ENCODE assay signal across 8 cellular contexts in the genomic region with DNA sequence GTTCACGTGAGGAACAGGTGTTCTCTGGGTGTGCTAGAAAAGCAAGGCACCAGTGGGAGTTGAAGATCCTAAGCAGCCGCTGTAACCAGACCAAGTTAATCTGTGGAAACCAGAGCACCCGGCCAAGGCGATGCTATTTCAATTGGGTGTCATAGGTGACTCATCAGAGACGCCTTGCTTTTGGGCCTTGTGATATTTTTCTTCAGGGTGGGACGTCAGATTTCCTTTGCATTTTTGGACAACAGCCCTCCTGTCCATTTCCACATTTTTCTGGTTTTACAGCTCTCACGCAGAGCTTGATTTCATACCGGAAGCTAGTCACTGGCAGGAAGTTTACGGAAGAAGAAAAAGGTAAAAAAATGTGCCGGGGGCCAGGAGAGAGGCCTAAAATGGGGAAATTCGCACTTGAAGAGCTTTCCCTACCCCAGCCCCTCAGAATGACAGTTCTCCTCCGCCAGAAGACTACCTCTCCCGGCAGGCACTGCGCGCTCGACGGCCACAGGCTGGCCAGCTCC. TPM values are rescaled to one million over a fixed set of nuclear protein-coding genes. Genes with fewer than 3 reads are reported as not detected.
DNase-seq lines count a peak whose midpoint lies in the region; ATAC-seq and TF ChIP-seq lines count a peak whose summit lies in the region.

No MANE protein-coding gene starts in this region.

- peaks cover 22 to 41% (median 29%) of the 10 kb centered on the region in 4 donors for H3K4me1 Mint-ChIP-seq in CD4-positive, alpha-beta memory T cell

- H3K79me2 ChIP-seq in Loucy (ENCODE audit: insufficient read depth, low read length), result peaks cover 7% of the 10 kb centered on the region; the same call in 1 of the 2 replicates

- H3K4me3 ChIP-seq in CD4-positive, alpha-beta memory T cell (ENCODE audit: low read length in 2 of 2), result peak overlapping the region in 1 of 2 donors; percentile 57
- peak overlapping the region; percentile 79 for H3K4me3 ChIP-seq in Loucy (ENCODE audit: low read length, poor library complexity, severe bottlenecking)
- peak overlapping the region; percentile 49 for H3K4me3 ChIP-seq in choroid plexus epithelial cell (ENCODE audit: low read depth, low read length)

- H3K27ac ChIP-seq in CD4-positive, alpha-beta memory T cell (ENCODE audit: low read depth, low read length), result peak overlapping the region; percentile 67

- no peak for TF ChIP-seq CTCF in Loucy (conservative IDR thresholded peaks at IDR 0.05; ENCODE audit: low read length)
- no peak for TF ChIP-seq CTCF in choroid plexus epithelial cell (conservative IDR thresholded peaks at IDR 0.05; ENCODE audit: low read depth, low read length)

- no peak for ATAC-seq in GM18868 (IDR thresholded peaks at IDR 0.05; ENCODE audit: unreplicated experiment)

- H2AFZ ChIP-seq in Loucy (ENCODE audit: low read length), result peak overlapping the region; percentile 96

- H3K36me3 Mint-ChIP-seq in CD4-positive, alpha-beta memory T cell, result peaks cover 3 to 15% of the 10 kb centered on the region in 2 donors

- CTCF ChIA-PET in CD4-positive, alpha-beta memory T cell (lab: Charles Lee; ENCODE audit: partially characterized antibody), result interaction anchor here (1.1 to 2.7 kb wide), 6 partner anchors 10 to 537 kb away, joined by 3 to 40 read pairs (median 6); no protein-coding TSS in a partner anchor

- no peaks in the 10 kb centered on the region for H4K20me1 ChIP-seq in Loucy (ENCODE audit: insufficient read depth, low read length, poor library complexity, severe bottlenecking)

- peaks cover 39% of the 10 kb centered on the region for H3K4me1 ChIP-seq in CD4-positive, alpha-beta memory T cell (ENCODE audit: insufficient read depth, low read length)
- peaks cover 27% of the 10 kb centered on the region for H3K4me1 ChIP-seq in Loucy (ENCODE audit: insufficient read depth, low read length, poor library complexity, severe bottlenecking)

- H3K27me3 Mint-ChIP-seq in CD4-positive, alpha-beta memory T cell, result peaks cover 2 to 4% of the 10 kb centered on the region in 2 donors

- H3K9me2 ChIP-seq in Loucy (replicated peaks; ENCODE audit: low read depth, low read length), result no peaks in the 10 kb centered on the region

- no peaks in the 10 kb centered on the region for H3F3A ChIP-seq in Loucy (ENCODE audit: low read depth)

- no peaks in the 10 kb centered on the region for H3K36me3 ChIP-seq in CD4-positive, alpha-beta memory T cell (ENCODE audit: insufficient read depth, low read length)
- no peaks in the 10 kb centered on the region for H3K36me3 ChIP-seq in Loucy (ENCODE audit: insufficient read depth, low read length)

- H3K9me3 ChIP-seq in CD4-positive, alpha-beta memory T cell (ENCODE audit: control insufficient read depth in 1 of 2, low read length in 2 of 2), result no peaks in the 10 kb centered on the region
- no peaks in the 10 kb centered on the region for H3K9me3 ChIP-seq in Loucy (ENCODE audit: insufficient read depth, low read depth, low read length)

- intact Hi-C loops in CD4-positive, alpha-beta memory T cell (cut with micrococcal nuclease), result loop anchor here (1.0 to 2.0 kb wide), 7 partner anchors 21 to 1060 kb away; partner anchors contain the start of genes LRIG1 and SUCLG2

- peak overlapping the region; percentile 90 to 96 (median 94) for H3K4me3 Mint-ChIP-seq in CD4-positive, alpha-beta memory T cell

- DNase-seq in CD4-positive, alpha-beta memory T cell, result no peak
- no peak for DNase-seq in choroid plexus epithelial cell (ENCODE audit: low read depth)
- peak; percentile 62 for DNase-seq in myocyte (ENCODE audit: low read depth)
- DNase-seq in stimulated activated naive CD4-positive, alpha-beta T cell treated with Interleukin-2 at 50 U/mL for 16 hours (lab: John Stamatoyannopoulos, UW), result no peak
- DNase-seq in NOMO-1 treated with dmso at 0.1 percent for 144 hours (lab: John Stamatoyannopoulos, UW; ENCODE audit: unreplicated experiment), result no peak
- no peak for DNase-seq in foreskin melanocyte

- POLR2A ChIA-PET in CD4-positive, alpha-beta memory T cell (lab: Charles Lee; ENCODE audit: partially characterized antibody), result interaction anchor here (0.8 to 1.8 kb wide), 8 partner anchors 9 to 777 kb away, joined by 3 to 20 read pairs (median 4); partner anchors contain the start of gene SLC25A26

- no peaks in the 10 kb centered on the region for H3K9me3 Mint-ChIP-seq in CD4-positive, alpha-beta memory T cell

- peaks cover 3% of the 10 kb centered on the region for H3K27me3 ChIP-seq in CD4-positive, alpha-beta memory T cell (ENCODE audit: insufficient read depth, low read length)
- H3K27me3 ChIP-seq in Loucy (ENCODE audit: insufficient read depth, low read length, poor library complexity, severe bottlenecking), result peaks cover 23% of the 10 kb centered on the region

- H3K27ac Mint-ChIP-seq in CD4-positive, alpha-beta memory T cell, result peak overlapping the region; percentile 88 to 97 (median 94)

- peak overlapping the region; percentile 75 for H3K4me2 ChIP-seq in Loucy (ENCODE audit: low read depth, low read length, poor library complexity, severe bottlenecking)

- H3K9ac ChIP-seq in Loucy (ENCODE audit: low read depth, low read length, poor library complexity, severe bottlenecking), result no peak overlapping the region

RNA-seq across cellular contexts. Expression of gene KBTBD8, which starts 0.5 kb away (rescaled TPM):
- 10 to 100 TPM in 1 of 2 experiments, 1 to 10 TPM in 1; 8.3 to 10.8 TPM for total RNA-seq in CD4-positive, alpha-beta memory T cell
- polyA plus RNA-seq in CD4-positive, alpha-beta memory T cell, result 1 to 10 TPM; 1.6 to 5.9 TPM
- 4.3 and 6.8 TPM in 2 replicates for total RNA-seq in myocyte
- 0.40 TPM for polyA plus RNA-seq in myocyte (2012)
